Comparison of ENCODE assay signal across 27 cellular contexts in genomic region chr9:19410594-19410993, GRCh38. TPM values are rescaled to one million over a fixed set of nuclear protein-coding genes. Genes with fewer than 3 reads are reported as not detected.
DNase-seq lines count a peak whose midpoint lies in the region; ATAC-seq, FAIRE-seq and TF ChIP-seq lines count a peak whose summit lies in the region.
"Had no signal": no experiment of that assay in that cellular context is flagged by ENCODE, and none has a peak within 500 bp of the region (broad histone marks: within the 10 kb centered on the region; RNA-seq: fewer than 3 reads in every experiment).

No MANE protein-coding gene starts in this region.

- H3K27me3 Mint-ChIP-seq in activated CD8-positive, alpha-beta T cell treated with anti-CD3 and anti-CD28 coated beads for 36 hours, result no peaks in the 10 kb centered on the region
- H3K27me3 Mint-ChIP-seq: stimulated activated naive CD8-positive, alpha-beta T cell treated with anti-CD3 and anti-CD28 coated beads, Interleukin-15, Interleukin-2, amounts not matched to agents 100 ng/mL and 50 ng/mL, for 24 hours; T-helper 17 cell had no signal

- H3K27me3 ChIP-seq in HepG2 (ENCODE audit: control insufficient read depth in 1 of 2, insufficient read depth in 2 of 2, low read length in 2 of 2), result no peaks in the 10 kb centered on the region; a peak in 2 of 5 replicates
- no peaks in the 10 kb centered on the region for H3K27me3 ChIP-seq in right lobe of liver
- H3K27me3 ChIP-seq in lower lobe of right lung (ENCODE audit: low read depth), result no peaks in the 10 kb centered on the region
- H3K27me3 ChIP-seq: body of pancreas, heart left ventricle, left lung, sigmoid colon, tibial artery had no signal

- CTCF ChIA-PET in HepG2 (lab: Yijun Ruan, JAX; ENCODE audit: low intra/inter-chr PET ratio, low total read pairs), result no interaction called here
- CTCF ChIA-PET in activated CD8-positive, alpha-beta T cell treated with anti-CD3 and anti-CD28 coated beads for 36 hours (lab: Charles Lee), result interaction anchor here (1.0 to 1.3 kb wide), 2 partner anchors 54 to 180 kb away, joined by 3 to 5 read pairs; partner anchors contain the start of gene DENND4C

- no peaks in the 10 kb centered on the region for H4K20me1 ChIP-seq in HepG2 (ENCODE audit: insufficient read depth, low read length)

- H3K4me3 ChIP-seq in HepG2 (replicated peaks in 1 of 3; ENCODE audit: insufficient read depth in 1 of 3, low read depth in 2 of 3, low read length in 3 of 3) (no peak overlapping the region), right lobe of liver (peak overlapping the region in 1 of 3 donors; percentile 82), lower lobe of right lung (peak overlapping the region; percentile 92)
- H3K4me3 ChIP-seq: body of pancreas, SK-N-MC had no signal

- H3K36me3 ChIP-seq in HepG2 (replicated peaks in 1 of 2; ENCODE audit: control insufficient read depth in 1 of 2, insufficient read depth in 2 of 2, low read length in 2 of 2) (no peaks in the 10 kb centered on the region), right lobe of liver (no peaks in the 10 kb centered on the region), lower lobe of right lung (no peaks in the 10 kb centered on the region)
- H3K36me3 ChIP-seq: heart left ventricle, left lung, neural progenitor cell, sigmoid colon, tibial artery had no signal

- H3K9me3 ChIP-seq in HepG2 (ENCODE audit: low read length) (no peaks in the 10 kb centered on the region), right lobe of liver (no peaks in the 10 kb centered on the region), lower lobe of right lung (no peaks in the 10 kb centered on the region)
- H3K9me3 ChIP-seq: body of pancreas, Caco-2, heart left ventricle, left lung, sigmoid colon, tibial artery had no signal

- no peak for TF ChIP-seq CTCF in HepG2 (CRISPR knock-in tag; IDR thresholded peaks at IDR 0.05)
- no peak for TF ChIP-seq CTCF in right lobe of liver (IDR thresholded peaks at IDR 0.05)
- TF ChIP-seq CTCF in VCaP (conservative IDR thresholded peaks at IDR 0.05), result no peak
- TF ChIP-seq CTCF in lower lobe of right lung (IDR thresholded peaks at IDR 0.05), result no peak
- no peak for TF ChIP-seq CTCF in activated CD8-positive, alpha-beta T cell treated with anti-CD3 and anti-CD28 coated beads for 36 hours (IDR thresholded peaks at IDR 0.05)

- H3K27ac Mint-ChIP-seq in activated CD8-positive, alpha-beta T cell treated with anti-CD3 and anti-CD28 coated beads for 36 hours, result no peak overlapping the region
- H3K27ac Mint-ChIP-seq: neural progenitor cell; stimulated activated naive CD8-positive, alpha-beta T cell treated with anti-CD3 and anti-CD28 coated beads, Interleukin-15, Interleukin-2, amounts not matched to agents 100 ng/mL and 50 ng/mL, for 24 hours; T-helper 17 cell had no signal

- H3K79me2 ChIP-seq in HepG2 (ENCODE audit: insufficient read depth, low read length), result no peaks in the 10 kb centered on the region

- no peaks in the 10 kb centered on the region for H3K36me3 Mint-ChIP-seq in activated CD8-positive, alpha-beta T cell treated with anti-CD3 and anti-CD28 coated beads for 36 hours (ENCODE audit: low read depth)
- H3K36me3 Mint-ChIP-seq: neural progenitor cell had no signal

- BruUV-seq in HepG2 (replicated peaks; lab: Mats Ljungman, UMichigan), result no TSS peak

- H3K4me1 Mint-ChIP-seq in activated CD8-positive, alpha-beta T cell treated with anti-CD3 and anti-CD28 coated beads for 36 hours (ENCODE audit: low read depth), result peaks cover 10% of the 10 kb centered on the region

- peaks cover 34% of the 10 kb centered on the region for H3K4me1 ChIP-seq in HepG2 (ENCODE audit: insufficient read depth, low read length)
- H3K4me1 ChIP-seq in right lobe of liver, result no peaks in the 10 kb centered on the region
- peaks cover 14% of the 10 kb centered on the region for H3K4me1 ChIP-seq in lower lobe of right lung

- no peak overlapping the region for H3K9ac ChIP-seq in HepG2 (ENCODE audit: insufficient read depth, low read depth, low read length)
- H3K9ac ChIP-seq: neural progenitor cell had no signal

- WGBS in HepG2 (ENCODE audit: low lambda C conversion rate), result 100% methylated on average over 2 of the region's 2 CpGs
- WGBS in right lobe of liver (ENCODE audit: insufficient coverage, low coverage, low lambda C conversion rate, missing lambda C conversion rate), result 100% methylated on average over 2 of the region's 2 CpGs

- intact Hi-C loops in HepG2 (cut with micrococcal nuclease; ENCODE audit: unreplicated experiment), result no loop called here
- intact Hi-C loops in right lobe of liver (cut with DNase I), result no loop called here
- intact Hi-C loops in lower lobe of right lung (cut with DNase I), result no loop called here
- intact Hi-C loops in activated CD8-positive, alpha-beta T cell treated with anti-CD3 and anti-CD28 coated beads for 36 hours (cut with micrococcal nuclease), result no loop called here

- peak overlapping the region; percentile 92; the same call in 1 of the 2 replicates for H3K4me2 ChIP-seq in HepG2 (ENCODE audit: low read depth, low read length)

- no peak for TF ChIP-seq EP300 in HepG2 (IDR thresholded peaks at IDR 0.05; ENCODE audit: low read depth in 2 of 2, low read length in 2 of 2)
- no peak for TF ChIP-seq EP300 in HepG2 (CRISPR knock-in tag; IDR thresholded peaks at IDR 0.05; ENCODE audit: borderline replicate concordance)

- TF ChIP-seq POLR2A in HepG2 (IDR thresholded peaks at IDR 0.05; ENCODE audit: insufficient read depth in 1 of 2, low read depth in 2 of 2, low read length in 2 of 2), result no peak
- no peak for TF ChIP-seq POLR2A in right lobe of liver (IDR thresholded peaks at IDR 0.05)

- ATAC-seq in HepG2, result no peak
- no peak for ATAC-seq in right lobe of liver
- no peak for ATAC-seq in lower lobe of right lung
- ATAC-seq in activated CD8-positive, alpha-beta T cell treated with anti-CD3 and anti-CD28 coated beads for 36 hours, result no peak
- ATAC-seq: body of pancreas, heart left ventricle, left lung, T-helper 17 cell had no signal

- DNase-seq in HepG2 (ENCODE audit: low spot score) (no peak), right lobe of liver (no peak), lower lobe of right lung (no peak), kidney glomerular epithelial cell (lab: John Stamatoyannopoulos, UW) (no peak), NCI-H345 treated with DMSO at 0.1 percent for 48 hours (lab: John Stamatoyannopoulos, UW; ENCODE audit: unreplicated experiment) (no peak)
- no peak for DNase-seq in activated CD8-positive, alpha-beta T cell treated with anti-CD3 and anti-CD28 coated beads for 36 hours
- DNase-seq in activated CD4-positive, CD25-positive, alpha-beta regulatory T cell (lab: John Stamatoyannopoulos, UW), result no peak
- DNase-seq: activated CD8-positive, alpha-beta memory T cell treated with anti-CD3 and anti-CD28 coated beads, Interleukin-2, amount 50 U/mL, for 48 hours; activated effector memory CD4-positive, alpha-beta T cell treated with Interleukin-2 at 50 U/mL for 16 hours; DMS79 treated with DMSO at 0.1 percent for 48 hours; heart left ventricle; left lung; NCI-H1105 treated with DMSO at 0.1 percent for 48 hours; NCI-H2029; NCI-H2227 treated with DMSO at 0.1 percent for 48 hours; NCI-H748 treated with DMSO at 0.1 percent for 48 hours; posterior cingulate gyrus; sigmoid colon; T-helper 17 cell; tibial artery had no signal

- TF ChIP-seq RAD21 in HepG2 (CRISPR knock-in tag; IDR thresholded peaks at IDR 0.05), result no peak

- POLR2A ChIA-PET in HepG2 (lab: Yijun Ruan, JAX), result interaction anchor here (2.1 kb wide), 1 partner anchor 31 kb away, joined by 9 read pairs; the partner anchor contains the start of gene RPS6
- POLR2A ChIA-PET in activated CD8-positive, alpha-beta T cell treated with anti-CD3 and anti-CD28 coated beads for 36 hours (lab: Charles Lee), result interaction anchor here (3.5 kb wide), 1 partner anchor 31 kb away, joined by 21 read pairs; the partner anchor contains the start of gene RPS6

- in situ Hi-C loops in HepG2 (cut with HindIII; ENCODE audit: extremely low pct_ligation_motif_present, low pct_unique_long_range_greater_than_20kb), result no loop called here

- FAIRE-seq in HepG2 (lab: Jason Lieb, UNC), result no peak
- FAIRE-seq: GM18507 had no signal

- no peak overlapping the region for H3K4me3 Mint-ChIP-seq in activated CD8-positive, alpha-beta T cell treated with anti-CD3 and anti-CD28 coated beads for 36 hours

- H3K9me3 Mint-ChIP-seq in activated CD8-positive, alpha-beta T cell treated with anti-CD3 and anti-CD28 coated beads for 36 hours, result no peaks in the 10 kb centered on the region

- H3K27ac ChIP-seq in HepG2 (ENCODE audit: extremely low read length, insufficient read depth, low read length) (no peak overlapping the region), right lobe of liver (peak overlapping the region in 1 of 3 donors; percentile 66), VCaP (peak overlapping the region; percentile 98), lower lobe of right lung (no peak overlapping the region)
- H3K27ac ChIP-seq: left lung, neural progenitor cell, sigmoid colon, SK-N-MC had no signal

- H2AFZ ChIP-seq in HepG2 (ENCODE audit: low read length), result no peak overlapping the region

RNA-seq across cellular contexts. Expression of gene ACER2, which starts 1.8 kb away (rescaled TPM):
- total RNA-seq in HepG2 (2016; rRNA removed; fragmentation: Illumina TruSeq; extraction: Trizol) (2.1 and 3.4 TPM in 2 replicates), right lobe of liver (1 to 10 TPM; 1.8 to 9.1 (median 3.7) TPM), lower lobe of right lung (5.9 TPM)
- total RNA-seq in HepG2 (2016; cell fraction: cytosol; rRNA removed; fragmentation: Illumina TruSeq; extraction: Trizol; ENCODE audit: low read depth), result 1.2 and 1.5 TPM in 2 replicates
- total RNA-seq in HepG2 (2016; cell fraction: insoluble cytoplasmic fraction; rRNA removed; fragmentation: Illumina TruSeq; extraction: Trizol), result 1.9 and 2.6 TPM in 2 replicates
- total RNA-seq in HepG2 (2016; cell fraction: membrane; rRNA removed; fragmentation: Illumina TruSeq; extraction: Trizol), result 0.93 and 1.0 TPM in 2 replicates
- 3.6 and 3.9 TPM in 2 replicates for total RNA-seq in HepG2 (2016; cell fraction: nucleus; rRNA removed; fragmentation: Illumina TruSeq; extraction: Trizol)
- 1.9 and 2.6 TPM in 2 replicates for polyA plus RNA-seq in HepG2 (2011; rRNA removed)
- 1.6 and 2.5 TPM in 2 replicates for polyA plus RNA-seq in HepG2 (2011; cell fraction: cytosol; rRNA removed)
- polyA plus RNA-seq in HepG2 (2011; cell fraction: nucleus; rRNA removed), result 1.7 and 2.5 TPM in 2 replicates
- 0.88 and 0.91 TPM in 2 replicates for polyA plus RNA-seq in HepG2 (2012)
- 0.09 and 0.10 TPM in 2 replicates for polyA plus RNA-seq in HepG2 (2016; cell fraction: cytosol; fragmentation: Illumina TruSeq; extraction: Trizol; ENCODE audit: low read depth)
- polyA plus RNA-seq in HepG2 (2016; cell fraction: insoluble cytoplasmic fraction; fragmentation: Illumina TruSeq; extraction: Trizol; ENCODE audit: low read depth), result 0.88 and 1.1 TPM in 2 replicates
- polyA plus RNA-seq in HepG2 (2016; cell fraction: membrane; fragmentation: Illumina TruSeq; extraction: Trizol; ENCODE audit: low read depth), result 0.19 and 0.26 TPM in 2 replicates
- 4.1 and 4.3 TPM in 2 replicates for polyA plus RNA-seq in HepG2 (2016; cell fraction: nucleus; fragmentation: Illumina TruSeq; extraction: Trizol; ENCODE audit: insufficient read depth, low read depth)
- 10.2 and 11.3 TPM in 2 replicates for polyA minus RNA-seq in HepG2 (2011; rRNA and poly(A)+ RNA removed; ENCODE audit: low replicate concordance)
- polyA minus RNA-seq in HepG2 (2011; cell fraction: cytosol; rRNA and poly(A)+ RNA removed), result 3.8 and 6.3 TPM in 2 replicates
- 2.7 and 4.1 TPM in 2 replicates for polyA minus RNA-seq in HepG2 (2011; cell fraction: nucleus; rRNA and poly(A)+ RNA removed)
- total RNA-seq in activated CD8-positive, alpha-beta T cell treated with anti-CD3 and anti-CD28 coated beads for 36 hours, result 1 to 10 TPM; 1.2 to 1.4 TPM

RNA-seq across cellular contexts. Expression of gene RPS6, which starts 30.6 kb away (rescaled TPM):
- total RNA-seq in HepG2 (2016; rRNA removed; fragmentation: Illumina TruSeq; extraction: Trizol), result 2,504 and 3,005 TPM in 2 replicates
- total RNA-seq in HepG2 (2016; cell fraction: cytosol; rRNA removed; fragmentation: Illumina TruSeq; extraction: Trizol; ENCODE audit: low read depth), result 2,617 and 3,060 TPM in 2 replicates
- 2,526 and 2,975 TPM in 2 replicates for total RNA-seq in HepG2 (2016; cell fraction: insoluble cytoplasmic fraction; rRNA removed; fragmentation: Illumina TruSeq; extraction: Trizol)
- total RNA-seq in HepG2 (2016; cell fraction: membrane; rRNA removed; fragmentation: Illumina TruSeq; extraction: Trizol), result 5,829 and 6,358 TPM in 2 replicates
- total RNA-seq in HepG2 (2016; cell fraction: nucleus; rRNA removed; fragmentation: Illumina TruSeq; extraction: Trizol), result 865 and 963 TPM in 2 replicates
- 1,805 and 2,147 TPM in 2 replicates for polyA plus RNA-seq in HepG2 (2011; rRNA removed)
- polyA plus RNA-seq in HepG2 (2011; cell fraction: cytosol; rRNA removed), result 2,011 and 2,382 TPM in 2 replicates
- polyA plus RNA-seq in HepG2 (2011; cell fraction: nucleus; rRNA removed), result 502 and 683 TPM in 2 replicates
- polyA plus RNA-seq in HepG2 (2012), result 2,803 and 2,840 TPM in 2 replicates
- polyA plus RNA-seq in HepG2 (2016; cell fraction: cytosol; fragmentation: Illumina TruSeq; extraction: Trizol; ENCODE audit: low read depth), result 4,656 and 4,989 TPM in 2 replicates
- 3,168 and 3,240 TPM in 2 replicates for polyA plus RNA-seq in HepG2 (2016; cell fraction: insoluble cytoplasmic fraction; fragmentation: Illumina TruSeq; extraction: Trizol; ENCODE audit: low read depth)
- polyA plus RNA-seq in HepG2 (2016; cell fraction: membrane; fragmentation: Illumina TruSeq; extraction: Trizol; ENCODE audit: low read depth), result 6,462 and 6,516 TPM in 2 replicates
- 1,671 and 1,768 TPM in 2 replicates for polyA plus RNA-seq in HepG2 (2016; cell fraction: nucleus; fragmentation: Illumina TruSeq; extraction: Trizol; ENCODE audit: insufficient read depth, low read depth)
- polyA minus RNA-seq in HepG2 (2011; rRNA and poly(A)+ RNA removed; ENCODE audit: low replicate concordance), result 342 and 505 TPM in 2 replicates
- polyA minus RNA-seq in HepG2 (2011; cell fraction: cytosol; rRNA and poly(A)+ RNA removed), result 433 and 504 TPM in 2 replicates
- polyA minus RNA-seq in HepG2 (2011; cell fraction: nucleus; rRNA and poly(A)+ RNA removed), result 367 and 504 TPM in 2 replicates
- 100 to 1,000 TPM; 509 to 682 (median 627) TPM for total RNA-seq in right lobe of liver
- total RNA-seq in lower lobe of right lung, result 1,544 TPM
- total RNA-seq in activated CD8-positive, alpha-beta T cell treated with anti-CD3 and anti-CD28 coated beads for 36 hours, result 1,000 to 10,000 TPM; 3,991 to 4,024 TPM
